ENCODE assay signal across 18 cellular contexts in the genomic region with DNA sequence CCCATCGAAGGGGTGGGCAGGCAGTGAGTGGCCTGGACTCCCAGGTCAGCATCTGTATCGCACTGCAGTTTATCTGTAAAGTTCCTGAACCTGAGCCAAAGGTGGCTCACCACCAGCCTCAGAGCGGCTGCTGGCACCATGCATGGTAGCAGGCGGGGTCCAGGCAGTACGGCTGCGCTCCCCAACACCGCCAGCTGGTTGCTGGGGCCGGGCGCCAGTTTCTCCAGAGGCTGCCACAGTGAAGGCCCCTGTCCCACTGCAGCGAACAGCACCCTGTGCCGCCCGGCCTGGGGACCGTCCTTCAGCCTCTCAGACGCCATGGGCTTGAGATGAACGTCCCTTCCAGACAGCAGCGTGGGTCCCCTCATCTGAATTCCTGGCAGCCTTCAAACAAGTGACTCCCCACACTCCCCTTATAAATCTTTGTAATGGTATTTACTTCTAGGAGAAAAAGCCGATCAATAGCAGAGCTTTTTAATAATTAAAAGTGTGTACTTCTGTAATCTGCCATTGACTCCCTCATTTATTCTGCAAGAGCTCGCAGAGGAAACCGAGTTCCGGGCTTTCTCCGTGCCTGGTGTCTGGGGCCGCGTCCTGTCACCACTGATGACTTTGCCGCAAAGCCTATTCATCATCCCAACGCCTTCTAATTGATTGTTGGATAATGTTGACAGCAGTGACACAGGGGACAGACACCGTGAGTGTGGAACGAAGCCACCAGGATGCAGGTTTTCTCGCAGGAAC.
DNase-seq lines count a peak whose midpoint lies in the region; ATAC-seq, FAIRE-seq and TF ChIP-seq lines count a peak whose summit lies in the region.
"Had no signal": no experiment of that assay in that cellular context is flagged by ENCODE, and none has a peak within 500 bp of the region (broad histone marks: within the 10 kb centered on the region; RNA-seq: fewer than 3 reads in every experiment).

No MANE protein-coding gene starts in this region.

- no peak overlapping the region for H3K4me2 ChIP-seq in HepG2 (ENCODE audit: low read depth, low read length)
- H3K4me2 ChIP-seq in mesenchymal stem cell (ENCODE audit: low read length, poor library complexity, severe bottlenecking) = no peak overlapping the region

- H3K27me3 ChIP-seq in endodermal cell (ENCODE audit: control insufficient read depth, insufficient read depth, low read length, poor library complexity, severe bottlenecking) = no peaks in the 10 kb centered on the region
- H3K27me3 ChIP-seq in HepG2 (ENCODE audit: control insufficient read depth in 1 of 2, insufficient read depth in 2 of 2, low read length in 2 of 2) = no peaks in the 10 kb centered on the region; a peak in 1 of 5 replicates
- H3K27me3 ChIP-seq in mesenchymal stem cell (ENCODE audit: control insufficient read depth in 1 of 2, insufficient read depth in 1 of 2, low read length in 2 of 2) = no peaks in the 10 kb centered on the region
- H3K27me3 ChIP-seq: cardiac muscle cell, esophagus squamous epithelium, suprapubic skin had no signal

- no peak for FAIRE-seq in HepG2 (lab: Jason Lieb, UNC)
- FAIRE-seq: GM12892 had no signal

- H3K27ac ChIP-seq in endodermal cell (ENCODE audit: low read depth, low read length) (peak overlapping the region; percentile 53), HepG2 (ENCODE audit: extremely low read length, insufficient read depth, low read length) (no peak overlapping the region), temporal lobe (ENCODE audit: low read depth, low read length) (peak overlapping the region; percentile 50), mesenchymal stem cell (ENCODE audit: low read length, poor library complexity, severe bottlenecking) (no peak overlapping the region)
- H3K27ac ChIP-seq: cardiac muscle cell, esophagus squamous epithelium, suprapubic skin had no signal

- no peak overlapping the region for H2AFZ ChIP-seq in HepG2 (ENCODE audit: low read length)
- no peak overlapping the region for H2AFZ ChIP-seq in mesenchymal stem cell (ENCODE audit: low read depth, low read length)

- H3K79me2 ChIP-seq in HepG2 (ENCODE audit: insufficient read depth, low read length) = no peaks in the 10 kb centered on the region

- in situ Hi-C loops in HepG2 (cut with HindIII; ENCODE audit: extremely low pct_ligation_motif_present, low pct_unique_long_range_greater_than_20kb) = no loop called here

- H3K4ac ChIP-seq in mesenchymal stem cell (ENCODE audit: low read depth in 1 of 2, low read length in 2 of 2) = no peak overlapping the region

- H3K27me3 Mint-ChIP-seq in natural killer cell (ENCODE audit: low read depth in 2 of 2) = no peaks in the 10 kb centered on the region
- no peaks in the 10 kb centered on the region for H3K27me3 Mint-ChIP-seq in natural killer cell treated with Interleukin-12 subunit alpha and Interleukin-12 subunit beta and Interleukin-15 and Interleukin-18, amount 100 ng/mL, for 72 hours
- H3K27me3 Mint-ChIP-seq in endodermal cell (ENCODE audit: insufficient read depth) = no peaks in the 10 kb centered on the region
- no peaks in the 10 kb centered on the region for H3K27me3 Mint-ChIP-seq in mesothelial cell of epicardium (ENCODE audit: low read depth)
- H3K27me3 Mint-ChIP-seq: activated naive CD8-positive, alpha-beta T cell treated with anti-CD3 and anti-CD28 coated beads, Interleukin-2, amount 50 U/mL, for 24 hours; naive thymus-derived CD4-positive, alpha-beta T cell had no signal

- H3K4me1 ChIP-seq in endodermal cell (ENCODE audit: control insufficient read depth, insufficient read depth, low read length) = no peaks in the 10 kb centered on the region
- no peaks in the 10 kb centered on the region for H3K4me1 ChIP-seq in HepG2 (ENCODE audit: insufficient read depth, low read length)
- no peaks in the 10 kb centered on the region for H3K4me1 ChIP-seq in mesenchymal stem cell (ENCODE audit: control insufficient read depth, insufficient read depth, low read depth, low read length)
- H3K4me1 ChIP-seq: esophagus squamous epithelium had no signal

- TF ChIP-seq RAD21 in HepG2 (CRISPR knock-in tag; IDR thresholded peaks at IDR 0.05) = no peak

- H3K4me3 Mint-ChIP-seq in natural killer cell = no peak overlapping the region
- no peak overlapping the region for H3K4me3 Mint-ChIP-seq in natural killer cell treated with Interleukin-12 subunit alpha and Interleukin-12 subunit beta and Interleukin-15 and Interleukin-18, amount 100 ng/mL, for 72 hours
- H3K4me3 Mint-ChIP-seq in endodermal cell = no peak overlapping the region
- no peak overlapping the region for H3K4me3 Mint-ChIP-seq in mesothelial cell of epicardium
- H3K4me3 Mint-ChIP-seq: activated naive CD8-positive, alpha-beta T cell treated with anti-CD3 and anti-CD28 coated beads, Interleukin-2, amount 50 U/mL, for 24 hours; naive thymus-derived CD4-positive, alpha-beta T cell had no signal

- intact Hi-C loops in natural killer cell (cut with micrococcal nuclease) = loop anchor here (5.0 kb wide), 1 partner anchor 58 kb away; no protein-coding TSS in a partner anchor
- intact Hi-C loops in HepG2 (cut with micrococcal nuclease; ENCODE audit: unreplicated experiment) = no loop called here

- H3K4me1 Mint-ChIP-seq in natural killer cell = peaks cover 39 to 43% of the 10 kb centered on the region in 2 donors
- peaks cover 23 to 24% of the 10 kb centered on the region in 2 donors for H3K4me1 Mint-ChIP-seq in natural killer cell treated with Interleukin-12 subunit alpha and Interleukin-12 subunit beta and Interleukin-15 and Interleukin-18, amount 100 ng/mL, for 72 hours (ENCODE audit: low read depth in 2 of 2)
- no peaks in the 10 kb centered on the region for H3K4me1 Mint-ChIP-seq in endodermal cell
- H3K4me1 Mint-ChIP-seq in mesothelial cell of epicardium = peaks cover 14% of the 10 kb centered on the region

- H3K9ac ChIP-seq in endodermal cell (ENCODE audit: extremely low read depth, low read length, poor library complexity, severe bottlenecking) (no peak overlapping the region), HepG2 (ENCODE audit: insufficient read depth, low read depth, low read length) (no peak overlapping the region), mesenchymal stem cell (ENCODE audit: low read length) (no peak overlapping the region)

- no peak overlapping the region for H3K14ac ChIP-seq in mesenchymal stem cell (ENCODE audit: low read length in 2 of 2)

- CTCF ChIA-PET in HepG2 (lab: Yijun Ruan, JAX; ENCODE audit: low intra/inter-chr PET ratio, low total read pairs) = no interaction called here

- no peak overlapping the region for H3K18ac ChIP-seq in mesenchymal stem cell (ENCODE audit: low read depth in 1 of 2, low read length in 2 of 2)

- 94 to 98% methylated on average over 16 to 28 of the region's 28 CpGs for WGBS in endodermal cell (ENCODE audit: insufficient coverage in 1 of 2, insufficient read length in 1 of 2), 2 experiments
- 93% methylated on average over 17 of the region's 28 CpGs for WGBS in HepG2 (ENCODE audit: low lambda C conversion rate)
- 97% methylated on average over 26 of the region's 28 CpGs for WGBS in mesenchymal stem cell

- no peak overlapping the region for H2BK120ac ChIP-seq in mesenchymal stem cell (ENCODE audit: low read depth, low read length)

- H3K9me3 ChIP-seq in endodermal cell (ENCODE audit: control insufficient read depth, low read length) (no peaks in the 10 kb centered on the region), HepG2 (ENCODE audit: low read length) (no peaks in the 10 kb centered on the region), mesenchymal stem cell (ENCODE audit: control insufficient read depth, low read length) (no peaks in the 10 kb centered on the region)
- H3K9me3 ChIP-seq: esophagus squamous epithelium, suprapubic skin had no signal

- TF ChIP-seq CTCF in natural killer cell (IDR thresholded peaks at IDR 0.05) (no peak), endodermal cell (conservative IDR thresholded peaks at IDR 0.05) (no peak), HepG2 (CRISPR knock-in tag; IDR thresholded peaks at IDR 0.05) (no peak), mesothelial cell of epicardium (IDR thresholded peaks at IDR 0.05; ENCODE audit: unreplicated experiment) (no peak)

- H2BK15ac ChIP-seq in mesenchymal stem cell (ENCODE audit: low read depth, poor library complexity, severe bottlenecking) = no peak overlapping the region

- no peaks in the 10 kb centered on the region for H3K9me3 Mint-ChIP-seq in natural killer cell
- H3K9me3 Mint-ChIP-seq in natural killer cell treated with Interleukin-12 subunit alpha and Interleukin-12 subunit beta and Interleukin-15 and Interleukin-18, amount 100 ng/mL, for 72 hours = no peaks in the 10 kb centered on the region
- no peaks in the 10 kb centered on the region for H3K9me3 Mint-ChIP-seq in endodermal cell
- H3K9me3 Mint-ChIP-seq in mesothelial cell of epicardium = no peaks in the 10 kb centered on the region
- H3K9me3 Mint-ChIP-seq: activated naive CD8-positive, alpha-beta T cell treated with anti-CD3 and anti-CD28 coated beads, Interleukin-2, amount 50 U/mL, for 24 hours; naive thymus-derived CD4-positive, alpha-beta T cell had no signal

- no peak overlapping the region for H2BK5ac ChIP-seq in mesenchymal stem cell (ENCODE audit: low read depth, low read length, poor library complexity, severe bottlenecking)

- H3K36me3 Mint-ChIP-seq in natural killer cell (peaks cover 10% of the 10 kb centered on the region), endodermal cell (ENCODE audit: low read depth) (peaks cover 32% of the 10 kb centered on the region), mesothelial cell of epicardium (peaks cover 21% of the 10 kb centered on the region)
- peaks cover 9% of the 10 kb centered on the region for H3K36me3 Mint-ChIP-seq in natural killer cell treated with Interleukin-12 subunit alpha and Interleukin-12 subunit beta and Interleukin-15 and Interleukin-18, amount 100 ng/mL, for 72 hours

- H3K27ac Mint-ChIP-seq in natural killer cell (peak overlapping the region; percentile 65 to 73), endodermal cell (no peak overlapping the region), mesothelial cell of epicardium (no peak overlapping the region)
- H3K27ac Mint-ChIP-seq in natural killer cell treated with Interleukin-12 subunit alpha and Interleukin-12 subunit beta and Interleukin-15 and Interleukin-18, amount 100 ng/mL, for 72 hours = no peak overlapping the region
- H3K27ac Mint-ChIP-seq: activated naive CD8-positive, alpha-beta T cell treated with anti-CD3 and anti-CD28 coated beads, Interleukin-2, amount 50 U/mL, for 24 hours had no signal

- H3K36me3 ChIP-seq in endodermal cell (ENCODE audit: control insufficient read depth, insufficient read depth, low read length) (peaks cover 40% of the 10 kb centered on the region), HepG2 (replicated peaks in 1 of 2; ENCODE audit: control insufficient read depth in 1 of 2, insufficient read depth in 2 of 2, low read length in 2 of 2) (peaks cover 25 to 65% of the 10 kb centered on the region in 2 experiments; a peak in 4 of 5 replicates), mesenchymal stem cell (ENCODE audit: control insufficient read depth in 1 of 2, insufficient read depth in 2 of 2, low read depth in 1 of 2, low read length in 2 of 2) (peaks cover 65 to 93% of the 10 kb centered on the region in 2 experiments)

- DNase-seq in natural killer cell (no peak), endodermal cell (no peak), HepG2 (ENCODE audit: low spot score) (no peak), mesothelial cell of epicardium (ENCODE audit: low spot score in 2 of 2, unreplicated experiment in 2 of 2) (no peak), mesenchymal stem cell (no peak)
- DNase-seq in natural killer cell treated with Interleukin-12 subunit alpha and Interleukin-12 subunit beta and Interleukin-15 and Interleukin-18, amount 100 ng/mL, for 72 hours (ENCODE audit: low spot score) = no peak
- DNase-seq: activated naive CD8-positive, alpha-beta T cell treated with anti-CD3 and anti-CD28 coated beads, Interleukin-2, amount 50 U/mL, for 24 hours; esophagus squamous epithelium; HCEC 1CT; IMR-90; naive thymus-derived CD4-positive, alpha-beta T cell; NCI-H2227 treated with DMSO at 0.1 percent for 48 hours had no signal

- ATAC-seq in natural killer cell (no peak), HepG2 (no peak), HG03108 (IDR thresholded peaks at IDR 0.05; ENCODE audit: unreplicated experiment) (no peak)
- no peak for ATAC-seq in natural killer cell treated with Interleukin-12 subunit alpha and Interleukin-12 subunit beta and Interleukin-15 and Interleukin-18, amount 100 ng/mL, for 72 hours
- ATAC-seq: activated naive CD8-positive, alpha-beta T cell treated with anti-CD3 and anti-CD28 coated beads, Interleukin-2, amount 50 U/mL, for 24 hours; SK-N-SH treated with all-trans-retinoic acid at 6 μM for 48 hours had no signal

- H2AK5ac ChIP-seq in mesenchymal stem cell (ENCODE audit: low read length, severe bottlenecking) = no peak overlapping the region

- no peak for TF ChIP-seq POLR2A in HepG2 (IDR thresholded peaks at IDR 0.05; ENCODE audit: insufficient read depth in 1 of 2, low read depth in 2 of 2, low read length in 2 of 2)

- no peak overlapping the region for H4K91ac ChIP-seq in mesenchymal stem cell (ENCODE audit: low read length)

- POLR2A ChIA-PET in HepG2 (lab: Yijun Ruan, JAX) = no interaction called here

- no peak overlapping the region for H3K23ac ChIP-seq in mesenchymal stem cell (ENCODE audit: low read length in 2 of 2)

- H3K4me3 ChIP-seq in endodermal cell (ENCODE audit: low read length) (no peak overlapping the region), HepG2 (replicated peaks in 1 of 3; ENCODE audit: insufficient read depth in 1 of 3, low read depth in 2 of 3, low read length in 3 of 3) (no peak overlapping the region), mesenchymal stem cell (ENCODE audit: insufficient read depth in 1 of 2, low read depth in 1 of 2, low read length in 2 of 2) (no peak overlapping the region)
- H3K4me3 ChIP-seq: cardiac muscle cell, esophagus squamous epithelium, suprapubic skin had no signal

- no TSS peak for BruUV-seq in HepG2 (replicated peaks; lab: Mats Ljungman, UMichigan)

- H3K79me1 ChIP-seq in mesenchymal stem cell (replicated peaks; ENCODE audit: low read length, poor library complexity, severe bottlenecking) = peaks cover 53% of the 10 kb centered on the region

- 0 out of 2 replicates have a peak, but pooled peaks cover 2% of the 10 kb centered on the region for H4K20me1 ChIP-seq in HepG2 (ENCODE audit: insufficient read depth, low read length)

- H2BK12ac ChIP-seq in mesenchymal stem cell (ENCODE audit: low read length in 2 of 2) = no peak overlapping the region

- TF ChIP-seq EP300 in HepG2 (IDR thresholded peaks at IDR 0.05; ENCODE audit: low read depth in 2 of 2, low read length in 2 of 2) = no peak
- TF ChIP-seq EP300 in HepG2 (CRISPR knock-in tag; IDR thresholded peaks at IDR 0.05; ENCODE audit: borderline replicate concordance) = no peak

- no peak overlapping the region for H4K8ac ChIP-seq in mesenchymal stem cell (ENCODE audit: low read length)

Comparison
In these comparisons a context has a peak if more than half of its experiments do, and no peak if none do; other contexts are left out.
1. H3K27ac Mint-ChIP-seq: peak in natural killer cell (2 of 2); none in natural killer cell treated with Interleukin-12 subunit alpha and Interleukin-12 subunit beta and Interleukin-15 and Interleukin-18, amount 100 ng/mL, for 72 hours (0 of 2), endodermal cell (single experiment) and mesothelial cell of epicardium (single experiment).
2. H3K27ac ChIP-seq: peak in endodermal cell (single experiment) and temporal lobe (single experiment); none in HepG2 (single experiment) and mesenchymal stem cell (single experiment).